In genomic region chr9:106859957-106860715, GRCh38 we compare ENCODE assay signal across 8 cellular contexts. TPM values are rescaled to one million over a fixed set of nuclear protein-coding genes. Genes with fewer than 3 reads are reported as not detected.
DNase-seq lines count a peak whose midpoint lies in the region; ATAC-seq, FAIRE-seq and TF ChIP-seq lines count a peak whose summit lies in the region.

No MANE protein-coding gene starts in this region.

- ATAC-seq in HG02870 (IDR thresholded peaks at IDR 0.05; ENCODE audit: unreplicated experiment) = no peak

- no peak for FAIRE-seq in small intestine (lab: Jason Lieb, UNC)

- no peak for TF ChIP-seq CTCF in VCaP (conservative IDR thresholded peaks at IDR 0.05)

- peak overlapping the region; percentile 97 for H3K27ac ChIP-seq in VCaP
- H3K27ac ChIP-seq in small intestine (ENCODE audit: low read depth in 1 of 2, low read length in 1 of 2) = peak overlapping the region; percentile 30 to 64

- H3K27me3 ChIP-seq in H7 (ENCODE audit: control insufficient read depth, insufficient read depth, low read length) (no peaks in the 10 kb centered on the region), small intestine (ENCODE audit: control insufficient read depth in 2 of 2, insufficient read depth in 2 of 2, low read length in 2 of 2) (peaks cover 0 to 11% of the 10 kb centered on the region in 2 donors)

- H3K4me3 ChIP-seq in H7 (ENCODE audit: insufficient read depth, low read depth, low read length) (peak overlapping the region; percentile 87), iPS-11a (ENCODE audit: low read depth, low read length) (peak overlapping the region; percentile 90), small intestine (ENCODE audit: low read depth in 1 of 2, low read length in 2 of 2) (peak overlapping the region; percentile 27 to 63)

- DNase-seq in H7 (peak; percentile 77), small intestine (peak; percentile 43), SW 1271 (lab: John Stamatoyannopoulos, UW) (no peak), NAMALWA (ENCODE audit: low spot score) (no peak)
- no peak for DNase-seq in activated CD4-positive, CD25-positive, alpha-beta regulatory T cell (lab: John Stamatoyannopoulos, UW)

- H3K36me3 ChIP-seq in H7 (replicated peaks; ENCODE audit: control insufficient read depth, insufficient read depth, low read length) (no peaks in the 10 kb centered on the region), small intestine (ENCODE audit: control insufficient read depth in 2 of 2, insufficient read depth in 2 of 2, low read length in 2 of 2) (no peaks in the 10 kb centered on the region)

- 2 to 3% (median 2%) methylated on average over 43 of the region's 43 CpGs for WGBS in small intestine, 3 donors

- H3K4me1 ChIP-seq in small intestine (ENCODE audit: control insufficient read depth in 2 of 2, insufficient read depth in 1 of 2, low read depth in 1 of 2, low read length in 1 of 2) = no peaks in the 10 kb centered on the region

- H3K9me3 ChIP-seq in small intestine (ENCODE audit: control insufficient read depth, low read depth) = no peaks in the 10 kb centered on the region

RNA-seq across cellular contexts. Expression of gene ZNF462, which starts 2.8 kb away (rescaled TPM):
- 34.7 and 36.4 TPM in 2 replicates for total RNA-seq in H7 (2014; rRNA removed; shearing (Covaris generic))
- polyA plus RNA-seq in small intestine = 1 to 10 TPM in 2 of 3 donors, under 1 TPM in 1; 0.54 to 4.5 (median 2.0) TPM

Comparison
In these comparisons a context has a peak if more than half of its experiments do, and no peak if none do; other contexts are left out.
1. DNase-seq: peak in H7 (single experiment) and small intestine (single experiment); none in SW 1271 (0 of 2), NAMALWA (single experiment) and activated CD4-positive, CD25-positive, alpha-beta regulatory T cell (0 of 4).
2. Peak in every context shown above with its lines, with median percentiles within 50 percentile points of each other: H3K4me3 ChIP-seq.